In genomic region chrX:30577362-30577961, GRCh38 we compare ENCODE assay signal across 8 cellular contexts. TPM values are rescaled to one million over a fixed set of nuclear protein-coding genes. Genes with fewer than 3 reads are reported as not detected.
DNase-seq lines count a peak whose midpoint lies in the region; ATAC-seq, FAIRE-seq and TF ChIP-seq lines count a peak whose summit lies in the region.

TASL (minus strand) TSS chrX:30577766; CDS start chrX:30560355, 17,411 bp downstream.

- H3K27me3 ChIP-seq in right atrium auricular region: no peaks in the 10 kb centered on the region

- DNase-seq in M059J (ENCODE audit: low read depth) (peak; percentile 43), urothelium cell line (ENCODE audit: low spot score) (no peak), H54 (ENCODE audit: insufficient read length, low spot score) (no peak), right atrium auricular region (ENCODE audit: low spot score) (no peak)
- DNase-seq in activated naive CD4-positive, alpha-beta T cell treated with anti-CD3 and anti-CD28 coated beads, Interleukin-2, amount 10 ng/mL, durations not matched to agents 7 days and 5 days: peak; percentile 51
- peak; percentile 1 to 50 for DNase-seq in stimulated activated effector memory CD8-positive, alpha-beta T cell treated with anti-CD3 and anti-CD28 coated beads, Interleukin-12 subunit alpha, Interleukin-12 subunit beta, amount 100 ng/mL, for 72 hours (ENCODE audit: low spot score in 2 of 2)

- no peaks in the 10 kb centered on the region for H3K4me1 ChIP-seq in right atrium auricular region

- no peaks in the 10 kb centered on the region for H3K9me3 ChIP-seq in right atrium auricular region

- H3K36me3 Mint-ChIP-seq in activated naive CD4-positive, alpha-beta T cell treated with anti-CD3 and anti-CD28 coated beads, Interleukin-2, amount 10 ng/mL, durations not matched to agents 7 days and 5 days: peaks cover 10% of the 10 kb centered on the region
- no peaks in the 10 kb centered on the region for H3K36me3 Mint-ChIP-seq in stimulated activated effector memory CD8-positive, alpha-beta T cell treated with anti-CD3 and anti-CD28 coated beads, Interleukin-12 subunit alpha, Interleukin-12 subunit beta, amount 100 ng/mL, for 72 hours

- H3K4me3 ChIP-seq in right atrium auricular region: no peak within 1 kb of the TSS

- peak within 1 kb of the TSS; percentile 81 for H3K4me3 Mint-ChIP-seq in activated naive CD4-positive, alpha-beta T cell treated with anti-CD3 and anti-CD28 coated beads, Interleukin-2, amount 10 ng/mL, durations not matched to agents 7 days and 5 days
- peak within 1 kb of the TSS; percentile 53 for H3K4me3 Mint-ChIP-seq in stimulated activated effector memory CD8-positive, alpha-beta T cell treated with anti-CD3 and anti-CD28 coated beads, Interleukin-12 subunit alpha, Interleukin-12 subunit beta, amount 100 ng/mL, for 72 hours

- H3K4me1 Mint-ChIP-seq in activated naive CD4-positive, alpha-beta T cell treated with anti-CD3 and anti-CD28 coated beads, Interleukin-2, amount 10 ng/mL, durations not matched to agents 7 days and 5 days: peaks cover 26% of the 10 kb centered on the region
- H3K4me1 Mint-ChIP-seq in stimulated activated effector memory CD8-positive, alpha-beta T cell treated with anti-CD3 and anti-CD28 coated beads, Interleukin-12 subunit alpha, Interleukin-12 subunit beta, amount 100 ng/mL, for 72 hours: peaks cover 12% of the 10 kb centered on the region

- no peak for FAIRE-seq in urothelium cell line (lab: Jason Lieb, UNC)
- no peak for FAIRE-seq in H54 (lab: Jason Lieb, UNC)

- CTCF ChIA-PET in activated naive CD4-positive, alpha-beta T cell treated with anti-CD3 and anti-CD28 coated beads, Interleukin-2, amount 10 ng/mL, durations not matched to agents 7 days and 5 days (lab: Charles Lee): interaction anchor here (1.4 kb wide), 1 partner anchor 57 kb away, joined by 4 read pairs; no protein-coding TSS in a partner anchor

- peak within 1 kb of the TSS; percentile 95 for H3K27ac Mint-ChIP-seq in activated naive CD4-positive, alpha-beta T cell treated with anti-CD3 and anti-CD28 coated beads, Interleukin-2, amount 10 ng/mL, durations not matched to agents 7 days and 5 days
- peak within 1 kb of the TSS; percentile 15 for H3K27ac Mint-ChIP-seq in stimulated activated effector memory CD8-positive, alpha-beta T cell treated with anti-CD3 and anti-CD28 coated beads, Interleukin-12 subunit alpha, Interleukin-12 subunit beta, amount 100 ng/mL, for 72 hours

- ATAC-seq in GM18498 (IDR thresholded peaks at IDR 0.05; ENCODE audit: unreplicated experiment) (peak; percentile 73), GM21723 (IDR thresholded peaks at IDR 0.05; ENCODE audit: unreplicated experiment) (peak; percentile 86)
- ATAC-seq in stimulated activated effector memory CD8-positive, alpha-beta T cell treated with anti-CD3 and anti-CD28 coated beads, Interleukin-12 subunit alpha, Interleukin-12 subunit beta, amount 100 ng/mL, for 72 hours: peak; percentile 76

- no peak for TF ChIP-seq CTCF in right atrium auricular region (IDR thresholded peaks at IDR 0.05)

- H3K36me3 ChIP-seq in right atrium auricular region: no peaks in the 10 kb centered on the region

- no peak for TF ChIP-seq POLR2A in H54 (IDR thresholded peaks at IDR 0.05; ENCODE audit: low read depth, low read length)

- no peak within 1 kb of the TSS for H3K27ac ChIP-seq in right atrium auricular region

- H3K9me3 Mint-ChIP-seq in activated naive CD4-positive, alpha-beta T cell treated with anti-CD3 and anti-CD28 coated beads, Interleukin-2, amount 10 ng/mL, durations not matched to agents 7 days and 5 days: no peaks in the 10 kb centered on the region
- no peaks in the 10 kb centered on the region for H3K9me3 Mint-ChIP-seq in stimulated activated effector memory CD8-positive, alpha-beta T cell treated with anti-CD3 and anti-CD28 coated beads, Interleukin-12 subunit alpha, Interleukin-12 subunit beta, amount 100 ng/mL, for 72 hours

- H3K27me3 Mint-ChIP-seq in activated naive CD4-positive, alpha-beta T cell treated with anti-CD3 and anti-CD28 coated beads, Interleukin-2, amount 10 ng/mL, durations not matched to agents 7 days and 5 days: no peaks in the 10 kb centered on the region

RNA-seq across cellular contexts. Expression of gene TASL, which starts in this region (rescaled TPM):
- total RNA-seq in M059J (2014; rRNA removed; shearing (Covaris generic)): 0.37 TPM in 1 of 2 replicates, not detected in the other
- total RNA-seq in right atrium auricular region: under 1 TPM in 1 of 2 donors, not detected in 1; 0.59 TPM

Comparison
In these comparisons a context has a peak if more than half of its experiments do, and no peak if none do; other contexts are left out.
1. Peak in DNase-seq in M059J; RNA of the gene not detected or under 1 TPM.
2. DNase-seq: peak in activated naive CD4-positive, alpha-beta T cell treated with anti-CD3 and anti-CD28 coated beads, Interleukin-2, amount 10 ng/mL, durations not matched to agents 7 days and 5 days (single experiment) and stimulated activated effector memory CD8-positive, alpha-beta T cell treated with anti-CD3 and anti-CD28 coated beads, Interleukin-12 subunit alpha, Interleukin-12 subunit beta, amount 100 ng/mL, for 72 hours (2 of 2); none in urothelium cell line (single experiment), H54 (single experiment) and right atrium auricular region (single experiment).
3. Peak in every context shown above with its lines, with median percentiles within 50 percentile points of each other: ATAC-seq.